ENCODE assay signal across 23 cellular contexts in genomic region chr13:85317781-85318180, GRCh38.
DNase-seq lines count a peak whose midpoint lies in the region; ATAC-seq, FAIRE-seq and TF ChIP-seq lines count a peak whose summit lies in the region.
"Had no signal": no experiment of that assay in that cellular context is flagged by ENCODE, and none has a peak within 500 bp of the region (broad histone marks: within the 10 kb centered on the region; RNA-seq: fewer than 3 reads in every experiment).

No MANE protein-coding gene starts in this region.

- no peak overlapping the region for H2BK20ac ChIP-seq in IMR-90 (ENCODE audit: low read depth, low read length)

- CTCF ChIA-PET in A549 (lab: Yijun Ruan, JAX) (interaction anchor here (0.6 kb wide), 1 partner anchor 393 kb away, joined by 3 read pairs; no protein-coding TSS in a partner anchor), IMR-90 (lab: Yijun Ruan, JAX) (interaction anchor here (0.6 kb wide), 1 partner anchor 489 kb away, joined by 3 read pairs; no protein-coding TSS in a partner anchor)
- CTCF ChIA-PET in naive thymus-derived CD4-positive, alpha-beta T cell (lab: Charles Lee), result no interaction called here

- H2AK9ac ChIP-seq in IMR-90 (replicated peaks; ENCODE audit: low read depth, low read length, poor library complexity), result no peak overlapping the region

- no peak overlapping the region for H2AFZ ChIP-seq in IMR-90 (replicated peaks; ENCODE audit: low read length, poor library complexity)
- 0 out of 2 replicates have a peak overlapping the region, but pooled peaks have one; percentile 12 for H2AFZ ChIP-seq in OCI-LY1 (ENCODE audit: low read length)
- no peak overlapping the region for H2AFZ ChIP-seq in hepatocyte

- peaks cover 0 to 9% (median 1%) of the 10 kb centered on the region in 11 donors for H3K9me3 Mint-ChIP-seq in naive thymus-derived CD4-positive, alpha-beta T cell

- no peak overlapping the region for H3K56ac ChIP-seq in IMR-90 (ENCODE audit: extremely low read depth, insufficient read depth, low read length)

- H3F3A ChIP-seq in OCI-LY1 (ENCODE audit: insufficient read depth, low read length), result no peaks in the 10 kb centered on the region

- TF ChIP-seq RAD21 in A549 (conservative IDR thresholded peaks at IDR 0.05 in 1 of 2, IDR thresholded peaks at IDR 0.05 in 1 of 2) (no peak), IMR-90 (IDR thresholded peaks at IDR 0.05; ENCODE audit: low read length) (no peak)

- no peaks in the 10 kb centered on the region for H3K9me1 ChIP-seq in IMR-90 (ENCODE audit: insufficient read depth, low read length)

- H3K18ac ChIP-seq in IMR-90 (ENCODE audit: low read depth, low read length), result no peak overlapping the region

- H3K9ac ChIP-seq in IMR-90 (ENCODE audit: low read depth, low read length), result no peak overlapping the region
- H3K9ac ChIP-seq in OCI-LY1 (ENCODE audit: low read length), result no peak overlapping the region
- H3K9ac ChIP-seq: BLaER1 had no signal

- H3K79me2 ChIP-seq in OCI-LY1 (ENCODE audit: insufficient read depth, low read length) (no peaks in the 10 kb centered on the region), hepatocyte (no peaks in the 10 kb centered on the region)

- H3K27me3 ChIP-seq in IMR-90 (ENCODE audit: control insufficient read depth, insufficient read depth, low read length) (no peaks in the 10 kb centered on the region), OCI-LY1 (ENCODE audit: insufficient read depth, low read length) (no peaks in the 10 kb centered on the region), hepatocyte (no peaks in the 10 kb centered on the region)
- H3K27me3 ChIP-seq in naive thymus-derived CD4-positive, alpha-beta T cell (ENCODE audit: control insufficient read depth in 2 of 2, insufficient read depth in 2 of 2, low read length in 2 of 2), result no peaks in the 10 kb centered on the region
- H3K27me3 ChIP-seq: BE2C, BLaER1 had no signal

- H4K91ac ChIP-seq in IMR-90 (ENCODE audit: insufficient read depth, low read depth, low read length), result no peak overlapping the region

- intact Hi-C loops in IMR-90 (cut with micrococcal nuclease), result no loop called here
- intact Hi-C loops in naive thymus-derived CD4-positive, alpha-beta T cell (cut with micrococcal nuclease), result no loop called here

- H3K27me3 Mint-ChIP-seq in naive thymus-derived CD4-positive, alpha-beta T cell, result no peaks in the 10 kb centered on the region
- H3K27me3 Mint-ChIP-seq: CD4-positive, alpha-beta memory T cell; CD4-positive, CD25-positive, alpha-beta regulatory T cell; CD8-positive, alpha-beta memory T cell had no signal

- DNase-seq in NCI-H82 (lab: John Stamatoyannopoulos, UW) (peak; percentile 55), NCI-H82 treated with DMSO at 0.1 percent for 48 hours (lab: John Stamatoyannopoulos, UW; ENCODE audit: unreplicated experiment) (no peak), A549 (ENCODE audit: low read depth in 1 of 2, low spot score in 1 of 2) (no peak), IMR-90 (no peak), SHP77 treated with DMSO at 0.1 percent for 48 hours (lab: John Stamatoyannopoulos, UW) (no peak), hepatocyte (ENCODE audit: low spot score) (no peak)
- no peak for DNase-seq in naive thymus-derived CD4-positive, alpha-beta T cell
- DNase-seq: ACHN; BE2C; C1 segment of cervical spinal cord; CD4-positive, alpha-beta memory T cell; CD4-positive, CD25-positive, alpha-beta regulatory T cell; CD8-positive, alpha-beta memory T cell; COR-L47; DMS79 treated with DMSO at 0.1 percent for 48 hours; GF-D8 had no signal

- no peak overlapping the region for H2BK5ac ChIP-seq in IMR-90 (ENCODE audit: low read depth, low read length, poor library complexity, severe bottlenecking)

- no peaks in the 10 kb centered on the region for H3K9me2 ChIP-seq in OCI-LY1 (ENCODE audit: low read depth, low read length)
- H3K9me2 ChIP-seq in hepatocyte (replicated peaks; ENCODE audit: insufficient read depth), result no peaks in the 10 kb centered on the region

- H3K14ac ChIP-seq in IMR-90 (replicated peaks; ENCODE audit: low read depth, low read length), result no peak overlapping the region

- in situ Hi-C loops in IMR-90 (cut with MboI; ENCODE audit: low sequenced_read_pairs), result no loop called here

- dilution Hi-C loops in IMR-90 (cut with HindIII; ENCODE audit: low sequenced_read_pairs, unreplicated experiment), result no loop called here

- no peak overlapping the region for H3K23ac ChIP-seq in IMR-90 (ENCODE audit: low read depth, low read length)

- H3K9me3 ChIP-seq in A549 (no peaks in the 10 kb centered on the region), IMR-90 (ENCODE audit: control insufficient read depth, insufficient read depth, low read length) (no peaks in the 10 kb centered on the region), OCI-LY1 (ENCODE audit: low read length) (no peaks in the 10 kb centered on the region), hepatocyte (ENCODE audit: low read depth) (no peaks in the 10 kb centered on the region)
- no peaks in the 10 kb centered on the region for H3K9me3 ChIP-seq in naive thymus-derived CD4-positive, alpha-beta T cell (ENCODE audit: control insufficient read depth in 2 of 3, low read length in 3 of 3)
- H3K9me3 ChIP-seq: BE2C, BLaER1 had no signal

- TF ChIP-seq POLR2A in A549 (IDR thresholded peaks at IDR 0.05; ENCODE audit: low read length), result no peak
- TF ChIP-seq POLR2A in IMR-90 (IDR thresholded peaks at IDR 0.05; ENCODE audit: low read depth, low read length), result no peak

- H3K4me3 ChIP-seq in A549 (no peak overlapping the region), IMR-90 (ENCODE audit: insufficient read depth, low read depth, low read length) (no peak overlapping the region), OCI-LY1 (ENCODE audit: low read depth, low read length, poor library complexity, severe bottlenecking) (no peak overlapping the region), hepatocyte (no peak overlapping the region)
- no peak overlapping the region for H3K4me3 ChIP-seq in naive thymus-derived CD4-positive, alpha-beta T cell (ENCODE audit: low read length)
- H3K4me3 ChIP-seq: BLaER1 had no signal

- no peaks in the 10 kb centered on the region for H3K4me1 Mint-ChIP-seq in naive thymus-derived CD4-positive, alpha-beta T cell
- H3K4me1 Mint-ChIP-seq: CD14-positive monocyte; CD4-positive, alpha-beta memory T cell; CD4-positive, CD25-positive, alpha-beta regulatory T cell; CD8-positive, alpha-beta memory T cell had no signal

- FAIRE-seq in A549 (lab: Jason Lieb, UNC), result no peak
- FAIRE-seq: G401.6, GM12891, GM19239 had no signal

- POLR2A ChIA-PET in A549 (lab: Yijun Ruan, JAX) (no interaction called here), IMR-90 (lab: Charles Lee; ENCODE audit: unreplicated experiment) (no interaction called here)
- POLR2A ChIA-PET in naive thymus-derived CD4-positive, alpha-beta T cell (lab: Charles Lee), result no interaction called here

- H3K27ac ChIP-seq in A549 (no peak overlapping the region), IMR-90 (ENCODE audit: insufficient read depth, low read length) (no peak overlapping the region), OCI-LY1 (ENCODE audit: low read depth, low read length, poor library complexity, severe bottlenecking) (no peak overlapping the region), hepatocyte (no peak overlapping the region)
- no peak overlapping the region for H3K27ac ChIP-seq in naive thymus-derived CD4-positive, alpha-beta T cell (ENCODE audit: low read depth, low read length)
- H3K27ac ChIP-seq: 22Rv1, BLaER1 had no signal

- no peak overlapping the region for H3K4ac ChIP-seq in IMR-90 (ENCODE audit: low read depth, low read length)

- H3K4me1 ChIP-seq in A549, result peaks cover 5% of the 10 kb centered on the region; the same call in 2 of the 3 replicates
- H3K4me1 ChIP-seq in IMR-90 (ENCODE audit: control insufficient read depth, insufficient read depth, low read length), result peaks cover 2% of the 10 kb centered on the region; the same call in 1 of the 2 replicates
- peaks cover 43% of the 10 kb centered on the region for H3K4me1 ChIP-seq in OCI-LY1 (ENCODE audit: insufficient read depth, low read length, severe bottlenecking)
- H3K4me1 ChIP-seq in naive thymus-derived CD4-positive, alpha-beta T cell (ENCODE audit: control insufficient read depth in 2 of 2, insufficient read depth in 2 of 2, low read length in 2 of 2), result no peaks in the 10 kb centered on the region
- H3K4me1 ChIP-seq in hepatocyte (ENCODE audit: insufficient read depth), result no peaks in the 10 kb centered on the region
- H3K4me1 ChIP-seq: BLaER1 had no signal

- H4K20me1 ChIP-seq in IMR-90 (ENCODE audit: insufficient read depth, low read length), result no peaks in the 10 kb centered on the region
- no peaks in the 10 kb centered on the region for H4K20me1 ChIP-seq in OCI-LY1 (ENCODE audit: insufficient read depth, low read length)
- no peaks in the 10 kb centered on the region for H4K20me1 ChIP-seq in hepatocyte (ENCODE audit: insufficient read depth, poor library complexity, severe bottlenecking)
- H4K20me1 ChIP-seq: BLaER1 had no signal

- H4K8ac ChIP-seq in IMR-90 (ENCODE audit: low read depth in 2 of 2, low read length in 2 of 2), result no peak overlapping the region

- no peaks in the 10 kb centered on the region for H3K36me3 Mint-ChIP-seq in naive thymus-derived CD4-positive, alpha-beta T cell
- H3K36me3 Mint-ChIP-seq: CD14-positive monocyte; CD4-positive, alpha-beta memory T cell; CD4-positive, CD25-positive, alpha-beta regulatory T cell; CD8-positive, alpha-beta memory T cell had no signal

- H3K4me2 ChIP-seq in A549 (no peak overlapping the region), IMR-90 (ENCODE audit: low read depth, low read length) (no peak overlapping the region), OCI-LY1 (ENCODE audit: low read length) (no peak overlapping the region), hepatocyte (no peak overlapping the region)
- H3K4me2 ChIP-seq: BLaER1 had no signal

- no peak for TF ChIP-seq EP300 in A549 (IDR thresholded peaks at IDR 0.05)

- H2AK5ac ChIP-seq in IMR-90 (ENCODE audit: low read depth, low read length), result no peak overlapping the region

- BruUV-seq in IMR-90 (replicated peaks; lab: Mats Ljungman, UMichigan), result no TSS peak

- no peak overlapping the region for H3K4me3 Mint-ChIP-seq in naive thymus-derived CD4-positive, alpha-beta T cell
- H3K4me3 Mint-ChIP-seq: CD14-positive monocyte; CD4-positive, alpha-beta memory T cell; CD4-positive, CD25-positive, alpha-beta regulatory T cell; CD8-positive, alpha-beta memory T cell had no signal

- no peak for ATAC-seq in A549
- no peak for ATAC-seq in IMR-90 (ENCODE audit: low read depth)
- no peak for ATAC-seq in naive thymus-derived CD4-positive, alpha-beta T cell

- no peaks in the 10 kb centered on the region for H3K36me3 ChIP-seq in IMR-90 (ENCODE audit: control insufficient read depth, insufficient read depth, low read length)
- H3K36me3 ChIP-seq in OCI-LY1 (ENCODE audit: insufficient read depth, low read length), result no peaks in the 10 kb centered on the region
- no peaks in the 10 kb centered on the region for H3K36me3 ChIP-seq in naive thymus-derived CD4-positive, alpha-beta T cell (ENCODE audit: control insufficient read depth in 2 of 3, insufficient read depth in 3 of 3, low read length in 3 of 3)
- no peaks in the 10 kb centered on the region for H3K36me3 ChIP-seq in hepatocyte (replicated peaks; ENCODE audit: insufficient read depth, low read depth)
- H3K36me3 ChIP-seq: BE2C, BLaER1 had no signal

- WGBS in A549 (ENCODE audit: missing lambda C conversion rate), result 86% methylated on average over 1 of the region's 1 CpG
- no CpG with 5 or more reads among the region's 1 CpG for WGBS in IMR-90 (ENCODE audit: extremely low coverage in 2 of 2, insufficient read length in 1 of 2), 2 experiments
- WGBS in hepatocyte (ENCODE audit: low lambda C conversion rate, missing lambda C conversion rate), result 89% methylated on average over 1 of the region's 1 CpG

- no peak overlapping the region for H4K5ac ChIP-seq in IMR-90 (ENCODE audit: low read depth, low read length)

- H2BK15ac ChIP-seq in IMR-90 (ENCODE audit: low read depth, low read length), result no peak overlapping the region

- no peak for TF ChIP-seq CTCF in A549 (IDR thresholded peaks at IDR 0.05)
- TF ChIP-seq CTCF in IMR-90 (conservative IDR thresholded peaks at IDR 0.05; ENCODE audit: low read depth, low read length), result no peak
- TF ChIP-seq CTCF in OCI-LY1 (IDR thresholded peaks at IDR 0.05; ENCODE audit: low read length), result no peak
- no peak for TF ChIP-seq CTCF in hepatocyte (IDR thresholded peaks at IDR 0.05; ENCODE audit: poor library complexity)

- H3K79me1 ChIP-seq in IMR-90 (ENCODE audit: low read depth in 1 of 2, low read length in 2 of 2), result no peaks in the 10 kb centered on the region

- H3K27ac Mint-ChIP-seq in naive thymus-derived CD4-positive, alpha-beta T cell, result no peak overlapping the region
- H3K27ac Mint-ChIP-seq: CD14-positive monocyte; CD4-positive, alpha-beta memory T cell; CD4-positive, CD25-positive, alpha-beta regulatory T cell; CD8-positive, alpha-beta memory T cell had no signal

- no peak overlapping the region for H2BK120ac ChIP-seq in IMR-90 (ENCODE audit: low read depth, low read length)
